ENCODE assay signal across 13 cellular contexts in genomic region chr1:10506677-10507047, GRCh38. TPM values are rescaled to one million over a fixed set of nuclear protein-coding genes. Genes with fewer than 3 reads are reported as not detected.
"Had no signal": no experiment of that assay in that cellular context is flagged by ENCODE, and none has a peak within 500 bp of the region (broad histone marks: within the 10 kb centered on the region; RNA-seq: fewer than 3 reads in every experiment).

No MANE protein-coding gene starts in this region.

- H3K27me3 Mint-ChIP-seq: activated CD8-positive, alpha-beta T cell treated with anti-CD3 and anti-CD28 coated beads for 36 hours; activated naive CD8-positive, alpha-beta T cell treated with anti-CD3 and anti-CD28 coated beads, Interleukin-2, amount 10 ng/mL, durations not matched to agents 7 days and 5 days had no signal

- H3K36me3 Mint-ChIP-seq: activated naive CD8-positive, alpha-beta T cell treated with anti-CD3 and anti-CD28 coated beads, Interleukin-2, amount 10 ng/mL, durations not matched to agents 7 days and 5 days had no signal

- ATAC-seq: activated CD4-positive, CD25-positive, alpha-beta regulatory T cell treated with anti-CD3 and anti-CD28 coated beads, Interleukin-2, amount 50 U/mL, for 24 hours had no signal

- H3K9me3 ChIP-seq: adrenal gland, SK-N-SH had no signal

- H3K4me3 ChIP-seq: adrenal gland, K562 had no signal

- H3K27ac Mint-ChIP-seq: activated CD8-positive, alpha-beta T cell treated with anti-CD3 and anti-CD28 coated beads for 36 hours; activated naive CD4-positive, alpha-beta T cell treated with anti-CD3 and anti-CD28 coated beads for 36 hours; activated naive CD8-positive, alpha-beta T cell treated with anti-CD3 and anti-CD28 coated beads, Interleukin-2, amount 10 ng/mL, durations not matched to agents 7 days and 5 days; activated T-cell treated with anti-CD3 and anti-CD28 coated beads, Interleukin-2, amount 50 U/mL, for 72 hours had no signal

- H3K27ac ChIP-seq: adrenal gland, WERI-Rb-1 had no signal

- H3K9me3 Mint-ChIP-seq: activated CD8-positive, alpha-beta T cell treated with anti-CD3 and anti-CD28 coated beads for 36 hours; activated naive CD4-positive, alpha-beta T cell treated with anti-CD3 and anti-CD28 coated beads for 36 hours; activated naive CD8-positive, alpha-beta T cell treated with anti-CD3 and anti-CD28 coated beads, Interleukin-2, amount 10 ng/mL, durations not matched to agents 7 days and 5 days; activated T-cell treated with anti-CD3 and anti-CD28 coated beads, Interleukin-2, amount 50 U/mL, for 72 hours; T-helper 2 cell treated with Interferon-gamma antibody and Interleukin-4, amounts not matched to agents 5 μg/mL and 100 μg/mL, for 36 hours had no signal

- DNase-seq: activated gamma-delta T cell, adrenal gland, NCI-H2107 had no signal

- H3K9ac ChIP-seq: SK-N-SH had no signal

- H3K36me3 ChIP-seq: adrenal gland, WERI-Rb-1 had no signal

- H3K4me3 Mint-ChIP-seq: activated CD8-positive, alpha-beta T cell treated with anti-CD3 and anti-CD28 coated beads for 36 hours; activated naive CD4-positive, alpha-beta T cell treated with anti-CD3 and anti-CD28 coated beads for 36 hours; activated naive CD8-positive, alpha-beta T cell treated with anti-CD3 and anti-CD28 coated beads, Interleukin-2, amount 10 ng/mL, durations not matched to agents 7 days and 5 days; activated T-cell treated with anti-CD3 and anti-CD28 coated beads, Interleukin-2, amount 50 U/mL, for 72 hours had no signal

RNA-seq across cellular contexts. Expression of gene CORT, which starts 56.8 kb away (rescaled TPM):
- total RNA-seq: cardiac septum had no signal
